In the genomic region with DNA sequence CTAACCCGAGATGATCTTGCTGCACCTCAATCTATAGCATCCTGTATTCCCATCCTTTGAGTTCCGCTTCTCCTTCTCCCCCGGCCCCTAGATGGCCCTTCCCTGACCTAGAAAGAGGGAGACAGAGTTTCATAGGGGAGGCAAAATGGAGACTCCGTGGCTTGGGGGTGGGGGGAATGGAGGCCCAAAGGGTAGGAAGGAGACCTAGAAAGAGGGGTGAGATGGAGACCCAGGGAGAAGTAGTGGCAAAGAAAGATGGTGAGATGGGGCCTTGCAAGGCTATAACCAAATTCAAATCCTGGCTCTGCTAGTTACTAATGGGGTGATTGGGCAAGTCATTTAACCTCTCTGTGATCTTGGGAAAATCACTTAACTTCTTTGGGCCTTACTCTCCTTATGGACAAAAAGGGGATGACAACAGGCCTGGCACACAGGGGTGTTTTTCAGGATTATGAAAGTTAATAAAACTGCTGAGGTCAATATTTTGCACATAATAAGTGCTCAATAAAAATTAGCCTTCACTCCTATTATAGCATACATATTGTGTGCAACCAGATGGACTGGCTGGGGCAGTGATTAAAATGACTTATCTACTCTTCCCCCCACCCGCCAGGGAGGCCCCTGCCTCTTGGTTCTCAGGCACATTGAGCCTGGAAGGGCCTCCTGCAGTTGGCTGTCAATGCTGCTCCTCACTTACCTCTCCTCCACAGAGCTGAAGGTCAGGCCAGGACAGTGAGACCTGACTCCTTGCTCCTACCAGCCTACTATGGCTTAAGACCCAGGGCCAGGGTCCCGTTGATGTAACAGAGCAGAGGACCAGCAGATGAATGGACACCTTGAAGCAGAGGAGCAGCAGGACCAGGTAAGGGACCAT, we compare ENCODE assay signal across 9 cellular contexts. TPM values are rescaled to one million over a fixed set of nuclear protein-coding genes. Genes with fewer than 3 reads are reported as not detected.
DNase-seq lines count a peak whose midpoint lies in the region; ATAC-seq, FAIRE-seq and TF ChIP-seq lines count a peak whose summit lies in the region.
"Had no signal": no experiment of that assay in that cellular context is flagged by ENCODE, and none has a peak within 500 bp of the region (broad histone marks: within the 10 kb centered on the region; RNA-seq: fewer than 3 reads in every experiment).

No MANE protein-coding gene starts in this region.

- peak overlapping the region; percentile 83 for H2BK5ac ChIP-seq in IMR-90 (ENCODE audit: low read depth, low read length, poor library complexity, severe bottlenecking)

- H4K8ac ChIP-seq in IMR-90 (ENCODE audit: low read depth in 2 of 2, low read length in 2 of 2) = peak overlapping the region; percentile 85 to 97

- H3K27me3 ChIP-seq in ACC112 (ENCODE audit: insufficient read depth, low read length) (no peaks in the 10 kb centered on the region), IMR-90 (ENCODE audit: control insufficient read depth, insufficient read depth, low read length) (no peaks in the 10 kb centered on the region), bronchial epithelial cell (ENCODE audit: control insufficient read depth, insufficient read depth, low read length) (no peaks in the 10 kb centered on the region)

- H2BK15ac ChIP-seq in IMR-90 (ENCODE audit: low read depth, low read length) = no peak overlapping the region; the same call in 2 of the 3 replicates

- peak overlapping the region; percentile 88 for H3K27ac ChIP-seq in ACC112 (ENCODE audit: low read depth, low read length)
- H3K27ac ChIP-seq in IMR-90 (ENCODE audit: insufficient read depth, low read length) = peak overlapping the region; percentile 77

- no TSS peak for BruUV-seq in IMR-90 (replicated peaks; lab: Mats Ljungman, UMichigan)

- H2BK20ac ChIP-seq in IMR-90 (ENCODE audit: low read depth, low read length) = no peak overlapping the region; the same call in none of the 2 replicates

- in situ Hi-C loops in IMR-90 (cut with MboI; ENCODE audit: low sequenced_read_pairs) = no loop called here

- H4K5ac ChIP-seq in IMR-90 (ENCODE audit: low read depth, low read length) = peak overlapping the region; percentile 95

- peak overlapping the region; percentile 73 for H3K18ac ChIP-seq in IMR-90 (ENCODE audit: low read depth, low read length)

- peaks cover 4% of the 10 kb centered on the region for H3K9me1 ChIP-seq in IMR-90 (ENCODE audit: insufficient read depth, low read length)

- 0% methylated on average over 1 of the region's 6 CpGs; no CpG with 5 or more reads in 1 of the 2 experiments for WGBS in IMR-90 (ENCODE audit: extremely low coverage in 2 of 2, insufficient read length in 1 of 2), 2 experiments

- H3K9me3 ChIP-seq in IMR-90 (ENCODE audit: control insufficient read depth, insufficient read depth, low read length) (no peaks in the 10 kb centered on the region), mucosa of descending colon (no peaks in the 10 kb centered on the region)

- H3K23ac ChIP-seq in IMR-90 (ENCODE audit: low read depth, low read length) = peak overlapping the region; percentile 92

- H3K4ac ChIP-seq in IMR-90 (ENCODE audit: low read depth, low read length) = peak overlapping the region; percentile 96

- CTCF ChIA-PET in IMR-90 (lab: Yijun Ruan, JAX) = no interaction called here

- H2AK9ac ChIP-seq in IMR-90 (replicated peaks; ENCODE audit: low read depth, low read length, poor library complexity) = peak overlapping the region; percentile 98

- H3K4me3 ChIP-seq in ACC112 (ENCODE audit: low read depth, low read length) = peak overlapping the region; percentile 94
- peak overlapping the region; percentile 66 for H3K4me3 ChIP-seq in IMR-90 (ENCODE audit: insufficient read depth, low read depth, low read length)
- H3K4me3 ChIP-seq in bronchial epithelial cell (ENCODE audit: low read depth, low read length) = peak overlapping the region; percentile 83
- H3K4me3 ChIP-seq in mucosa of descending colon = peak overlapping the region; percentile 86

- H3K79me1 ChIP-seq in IMR-90 (ENCODE audit: low read depth in 1 of 2, low read length in 2 of 2) = peaks cover 16 to 65% of the 10 kb centered on the region in 2 experiments; a peak in 3 of 4 replicates

- 0 out of 2 replicates have a peak, but pooled peaks have one; percentile 2 for TF ChIP-seq CTCF in IMR-90 (conservative IDR thresholded peaks at IDR 0.05; ENCODE audit: low read depth, low read length)
- no peak for TF ChIP-seq CTCF in bronchial epithelial cell (IDR thresholded peaks at IDR 0.05; ENCODE audit: insufficient read depth, low read length, severe bottlenecking)
- TF ChIP-seq CTCF in mucosa of descending colon (IDR thresholded peaks at IDR 0.05) = peak; percentile 10

- POLR2A ChIA-PET in IMR-90 (lab: Charles Lee; ENCODE audit: unreplicated experiment) = interaction anchor here (0.6 kb wide), 1 partner anchor 1028 kb away, joined by 3 read pairs; no protein-coding TSS in a partner anchor

- peak overlapping the region; percentile 71 for H2BK120ac ChIP-seq in IMR-90 (ENCODE audit: low read depth, low read length)

- ATAC-seq in IMR-90 (ENCODE audit: low read depth) = no peak
- no peak for ATAC-seq in mucosa of descending colon
- ATAC-seq in HG03378 (IDR thresholded peaks at IDR 0.05; ENCODE audit: unreplicated experiment) = no peak
- ATAC-seq in HG02938 (IDR thresholded peaks at IDR 0.05; ENCODE audit: unreplicated experiment) = no peak
- ATAC-seq in HG02884 (IDR thresholded peaks at IDR 0.05; ENCODE audit: unreplicated experiment) = no peak

- dilution Hi-C loops in IMR-90 (cut with HindIII; ENCODE audit: low sequenced_read_pairs, unreplicated experiment) = no loop called here

- peak overlapping the region; percentile 89 for H3K9ac ChIP-seq in IMR-90 (ENCODE audit: low read depth, low read length)

- H2AFZ ChIP-seq in ACC112 (ENCODE audit: low read length, unreplicated experiment) = no peak overlapping the region
- peak overlapping the region; percentile 94 for H2AFZ ChIP-seq in IMR-90 (replicated peaks; ENCODE audit: low read length, poor library complexity)

- H3K36me3 ChIP-seq in ACC112 (ENCODE audit: insufficient read depth, low read length) = peaks cover 18% of the 10 kb centered on the region; the same call in 1 of the 2 replicates
- H3K36me3 ChIP-seq in IMR-90 (ENCODE audit: control insufficient read depth, insufficient read depth, low read length) = peaks cover 27% of the 10 kb centered on the region
- peaks cover 26% of the 10 kb centered on the region for H3K36me3 ChIP-seq in bronchial epithelial cell (ENCODE audit: control insufficient read depth, insufficient read depth, low read length)
- peaks cover 3% of the 10 kb centered on the region for H3K36me3 ChIP-seq in mucosa of descending colon (ENCODE audit: low read depth)

- intact Hi-C loops in IMR-90 (cut with micrococcal nuclease) (no loop called here), mucosa of descending colon (cut with DNase I, micrococcal nuclease) (no loop called here)

- peak overlapping the region; percentile 93 for H2AK5ac ChIP-seq in IMR-90 (ENCODE audit: low read depth, low read length)

- FAIRE-seq in bronchial epithelial cell (lab: Jason Lieb, UNC) = no peak

- no peak for TF ChIP-seq RAD21 in IMR-90 (IDR thresholded peaks at IDR 0.05; ENCODE audit: low read length)

- H3K79me2 ChIP-seq in ACC112 (ENCODE audit: control insufficient read depth, insufficient read depth, low read length, unreplicated experiment) = peaks cover 44% of the 10 kb centered on the region

- H3K4me2 ChIP-seq in IMR-90 (ENCODE audit: low read depth, low read length) = peak overlapping the region; percentile 88

- H3K4me1 ChIP-seq in ACC112 (ENCODE audit: control insufficient read depth, insufficient read depth, low read length, unreplicated experiment) (peaks cover 17% of the 10 kb centered on the region), IMR-90 (ENCODE audit: control insufficient read depth, insufficient read depth, low read length) (peaks cover 13% of the 10 kb centered on the region), mucosa of descending colon (ENCODE audit: low read depth) (peaks cover 44% of the 10 kb centered on the region)

- H3K14ac ChIP-seq in IMR-90 (replicated peaks; ENCODE audit: low read depth, low read length) = peak overlapping the region; percentile 97

- H4K91ac ChIP-seq in IMR-90 (ENCODE audit: insufficient read depth, low read depth, low read length) = peak overlapping the region; percentile 80

- peak overlapping the region; percentile 93 for H3K56ac ChIP-seq in IMR-90 (ENCODE audit: extremely low read depth, insufficient read depth, low read length)

- peaks cover 39% of the 10 kb centered on the region for H4K20me1 ChIP-seq in IMR-90 (ENCODE audit: insufficient read depth, low read length)

- TF ChIP-seq POLR2A in IMR-90 (IDR thresholded peaks at IDR 0.05; ENCODE audit: low read depth, low read length) = no peak

- DNase-seq in IMR-90 (no peak), bronchial epithelial cell (ENCODE audit: low read depth) (no peak), mucosa of descending colon (no peak)
- no peak for DNase-seq in activated CD4-positive, alpha-beta T cell treated with anti-CD3 and anti-CD28 coated beads for 4 hours

RNA-seq across cellular contexts. Expression of a gene that starts 0.6 kb away (rescaled TPM):
- total RNA-seq in IMR-90 (2012; rRNA removed) (1.6 and 1.7 TPM in 2 replicates), bronchial epithelial cell (3.3 and 3.4 TPM in 2 replicates), mucosa of descending colon (10 to 100 TPM; 37.9 to 54.8 (median 50.2) TPM)
- polyA plus RNA-seq in IMR-90 (2012; rRNA removed) = 9.9 and 11.9 TPM in 2 replicates
- polyA plus RNA-seq in IMR-90 (2012; cell fraction: cytosol; rRNA removed) = 10.3 and 12.8 TPM in 2 replicates
- 24.1 and 56.8 TPM in 2 replicates for polyA plus RNA-seq in IMR-90 (2012; cell fraction: nucleus; rRNA removed; ENCODE audit: low replicate concordance)

RNA-seq across cellular contexts. Expression of a gene that starts 1.0 kb away (rescaled TPM):
- 1,909 and 2,552 TPM in 2 replicates for total RNA-seq in IMR-90 (2012; rRNA removed)
- polyA plus RNA-seq in IMR-90 (2012; rRNA removed) = 1,897 and 2,254 TPM in 2 replicates
- polyA plus RNA-seq in IMR-90 (2012; cell fraction: cytosol; rRNA removed) = 2,745 and 3,594 TPM in 2 replicates
- 695 and 912 TPM in 2 replicates for polyA plus RNA-seq in IMR-90 (2012; cell fraction: nucleus; rRNA removed; ENCODE audit: low replicate concordance)
- total RNA-seq in bronchial epithelial cell = 3,143 and 4,233 TPM in 2 replicates
- 1,000 to 10,000 TPM in 2 of 3 donors, 100 to 1,000 TPM in 1; 999 to 1,336 (median 1,270) TPM for total RNA-seq in mucosa of descending colon

RNA-seq across cellular contexts. Expression of a gene that starts 5.1 kb away (rescaled TPM):
- total RNA-seq in IMR-90 (2012; rRNA removed) (0.36 and 0.56 TPM in 2 replicates), bronchial epithelial cell (21.9 and 62.3 TPM in 2 replicates), mucosa of descending colon (100 to 1,000 TPM in 2 of 3 donors, 10 to 100 TPM in 1; 97.8 to 180 (median 175) TPM)
- 0.05 and 0.17 TPM in 2 replicates for polyA plus RNA-seq in IMR-90 (2012; rRNA removed)
- polyA plus RNA-seq in IMR-90 (2012; cell fraction: cytosol; rRNA removed) = not detected in 2 replicates
- polyA plus RNA-seq in IMR-90 (2012; cell fraction: nucleus; rRNA removed; ENCODE audit: low replicate concordance) = 0.11 and 0.25 TPM in 2 replicates

RNA-seq across cellular contexts. Expression of a gene that starts 13.4 kb away (rescaled TPM):
- total RNA-seq in IMR-90 (2012; rRNA removed) (not detected in 2 replicates), bronchial epithelial cell (under 0.01 and 0.64 TPM in 2 replicates), mucosa of descending colon (not detected)
- polyA plus RNA-seq in IMR-90 (2012; rRNA removed) = not detected in 2 replicates
- polyA plus RNA-seq in IMR-90 (2012; cell fraction: cytosol; rRNA removed) = not detected in 2 replicates
- not detected in 2 replicates for polyA plus RNA-seq in IMR-90 (2012; cell fraction: nucleus; rRNA removed; ENCODE audit: low replicate concordance)
- total RNA-seq: dermis microvascular lymphatic vessel endothelial cell had no signal

RNA-seq across cellular contexts. Expression of a gene that starts 17.2 kb away (rescaled TPM):
- total RNA-seq in IMR-90 (2012; rRNA removed) (2.5 and 3.6 TPM in 2 replicates), bronchial epithelial cell (6.6 and 8.7 TPM in 2 replicates), mucosa of descending colon (10 to 100 TPM in 2 of 3 donors, 1 to 10 TPM in 1; 8.2 to 18.4 (median 11.1) TPM)
- polyA plus RNA-seq in IMR-90 (2012; rRNA removed) = 3.0 and 3.6 TPM in 2 replicates
- polyA plus RNA-seq in IMR-90 (2012; cell fraction: cytosol; rRNA removed) = 2.9 and 6.3 TPM in 2 replicates
- polyA plus RNA-seq in IMR-90 (2012; cell fraction: nucleus; rRNA removed; ENCODE audit: low replicate concordance) = 2.2 and 2.6 TPM in 2 replicates

Comparison
In these comparisons a context has a peak if more than half of its experiments do, and no peak if none do; other contexts are left out.
1. RNA of a gene that starts 5.1 kb away (total RNA-seq): 97.8 to 180 TPM in mucosa of descending colon and 21.9 to 62.3 TPM in bronchial epithelial cell; 0.36 to 0.56 TPM in IMR-90; every median in the first group is over 10 times any median in the second.
2. Peak in every context shown above with its lines, with median percentiles within 50 percentile points of each other: H3K4me3 ChIP-seq.